ENCODE assay signal across 32 cellular contexts in the genomic region with DNA sequence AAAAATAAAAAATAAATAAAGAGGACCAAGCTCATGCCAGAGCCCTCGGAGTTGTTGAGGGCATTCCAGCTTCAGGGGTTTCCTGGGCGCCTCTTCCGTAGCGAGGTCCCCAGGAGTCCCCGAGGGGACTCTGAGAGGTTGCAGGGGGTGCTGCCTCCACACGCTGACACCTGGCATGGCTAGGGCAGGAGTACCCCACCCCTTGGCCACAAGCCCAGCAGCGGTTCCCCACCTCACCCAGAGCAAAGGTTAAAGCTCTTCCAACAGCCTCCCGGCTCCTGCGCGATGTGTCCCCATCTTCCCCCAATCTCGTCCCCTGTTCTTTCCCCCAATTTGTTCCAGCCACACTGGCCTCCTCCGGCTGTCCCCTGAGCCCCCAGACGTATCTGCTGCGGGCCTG. TPM values are rescaled to one million over a fixed set of nuclear protein-coding genes. Genes with fewer than 3 reads are reported as not detected.
"Had no signal": no experiment of that assay in that cellular context is flagged by ENCODE, and none has a peak within 500 bp of the region (broad histone marks: within the 10 kb centered on the region; RNA-seq: fewer than 3 reads in every experiment).

No MANE protein-coding gene starts in this region.

- H3K4me2 ChIP-seq: SK-N-SH had no signal

- H3K36me3 Mint-ChIP-seq: activated naive CD8-positive, alpha-beta T cell; brain had no signal

- H3K9me3 ChIP-seq: Peyer's patch, SJSA1, SK-N-SH had no signal

- H3K9me3 Mint-ChIP-seq: activated CD4-positive, alpha-beta T cell treated with anti-CD3 and anti-CD28 coated beads, Interleukin-2, amount 10 ng/mL, durations not matched to agents 24 days and 14 days; activated CD8-positive, alpha-beta T cell treated with anti-CD3 and anti-CD28 coated beads for 36 hours; activated naive CD8-positive, alpha-beta T cell treated with anti-CD3 and anti-CD28 coated beads, Interleukin-2, amount 50 U/mL, for 24 hours; activated T-cell treated with anti-CD3 and anti-CD28 coated beads, Interleukin-2, amount 50 U/mL, for 24 hours; activated T-helper 2 cell treated with anti-CD3 and anti-CD28 coated beads, Interferon-gamma antibody, Interleukin-2, Interleukin-4, amounts not matched to agents 10 μg/mL and 5 μg/mL and 100 μg/mL, durations not matched to agents 14 hours and 24 hours and 36 hours; T-helper 1 cell treated with Interleukin-12 subunit alpha and Interleukin-12 subunit beta and Interleukin-4 antibody, amounts not matched to agents 30 μg/mL and 1 μg/mL, for 36 hours; T-helper 2 cell treated with Interferon-gamma antibody and Interleukin-4, amounts not matched to agents 5 μg/mL and 100 μg/mL, for 36 hours had no signal

- H3K9ac ChIP-seq: SK-N-SH had no signal

- H3K36me3 ChIP-seq: Peyer's patch, SJSA1 had no signal

- ATAC-seq: activated CD8-positive, alpha-beta T cell treated with anti-CD3 and anti-CD28 coated beads for 36 hours; activated naive CD8-positive, alpha-beta T cell treated with anti-CD3 and anti-CD28 coated beads, Interleukin-2, amount 50 U/mL, for 24 hours; PC-3 had no signal

- FAIRE-seq: TTC549 had no signal

- H3K4me3 ChIP-seq: Peyer's patch, SJSA1 had no signal

- DNase-seq: activated CD4-positive, alpha-beta T cell treated with anti-CD3 and anti-CD28 coated beads, Interleukin-2, amount 10 ng/mL, durations not matched to agents 24 days and 14 days; activated CD4-positive, alpha-beta T cell treated with anti-CD3 and anti-CD28 coated beads, Interleukin-2, amount 50 U/mL, for 4 hours; activated CD8-positive, alpha-beta T cell treated with anti-CD3 and anti-CD28 coated beads for 36 hours; activated gamma-delta T cell; activated naive CD4-positive, alpha-beta T cell treated with Interleukin-2 at 50 U/mL for 16 hours; activated naive CD8-positive, alpha-beta T cell treated with anti-CD3 and anti-CD28 coated beads, Interleukin-2, amount 50 U/mL, for 24 hours; activated T-cell treated with anti-CD3 and anti-CD28 coated beads, Interleukin-2, amount 50 U/mL, for 24 hours; anterior cingulate cortex; caudate nucleus; Karpas-422; NCI-H1105; NCI-H1417 treated with DMSO at 0.1 percent for 48 hours; NCI-H187 treated with DMSO at 0.1 percent for 48 hours; NCI-H2081; NCI-H226; NCI-H446 treated with DMSO at 0.1 percent for 48 hours; NCI-H524 treated with DMSO at 0.1 percent for 48 hours; NK-92 treated with Interleukin-12 subunit alpha and Interleukin-12 subunit beta, amount 100 ng/mL, for 24 hours; PC-3; Peyer's patch; RPMI8226; SHP77 treated with DMSO at 0.1 percent for 48 hours; SK-N-SH had no signal

- H3K27ac Mint-ChIP-seq: activated CD4-positive, alpha-beta T cell treated with anti-CD3 and anti-CD28 coated beads, Interleukin-2, amount 10 ng/mL, durations not matched to agents 24 days and 14 days; activated CD8-positive, alpha-beta T cell treated with anti-CD3 and anti-CD28 coated beads for 36 hours; activated naive CD8-positive, alpha-beta T cell; activated naive CD8-positive, alpha-beta T cell treated with anti-CD3 and anti-CD28 coated beads, Interleukin-2, amount 50 U/mL, for 24 hours; activated T-cell treated with anti-CD3 and anti-CD28 coated beads, Interleukin-2, amount 50 U/mL, for 24 hours; activated T-helper 2 cell treated with anti-CD3 and anti-CD28 coated beads, Interferon-gamma antibody, Interleukin-2, Interleukin-4, amounts not matched to agents 10 μg/mL and 5 μg/mL and 100 μg/mL, durations not matched to agents 14 hours and 24 hours and 36 hours; brain; T-helper 1 cell treated with Interleukin-12 subunit alpha and Interleukin-12 subunit beta and Interleukin-4 antibody, amounts not matched to agents 30 μg/mL and 1 μg/mL, for 36 hours had no signal

- H3K4me3 Mint-ChIP-seq: activated CD4-positive, alpha-beta T cell treated with anti-CD3 and anti-CD28 coated beads, Interleukin-2, amount 10 ng/mL, durations not matched to agents 24 days and 14 days; activated CD8-positive, alpha-beta T cell treated with anti-CD3 and anti-CD28 coated beads for 36 hours; activated naive CD8-positive, alpha-beta T cell; activated naive CD8-positive, alpha-beta T cell treated with anti-CD3 and anti-CD28 coated beads, Interleukin-2, amount 50 U/mL, for 24 hours; activated T-cell treated with anti-CD3 and anti-CD28 coated beads, Interleukin-2, amount 50 U/mL, for 24 hours; brain; T-helper 1 cell treated with Interleukin-12 subunit alpha and Interleukin-12 subunit beta and Interleukin-4 antibody, amounts not matched to agents 30 μg/mL and 1 μg/mL, for 36 hours; T-helper 2 cell treated with Interferon-gamma antibody and Interleukin-4, amounts not matched to agents 5 μg/mL and 100 μg/mL, for 36 hours had no signal

- H3K27ac ChIP-seq: Peyer's patch, SJSA1 had no signal

RNA-seq across cellular contexts. Expression of gene AMZ1, which starts 4.5 kb away (rescaled TPM):
- total RNA-seq: activated CD4-positive, alpha-beta T cell treated with anti-CD3 and anti-CD28 coated beads, Interleukin-2, amount 10 ng/mL, durations not matched to agents 24 days and 14 days; bronchial epithelial cell; MCF 10A; PC-3 had no signal
